8 cellular contexts compared by ENCODE assay signal in genomic region chr19:56314584-56315075, GRCh38. TPM values are rescaled to one million over a fixed set of nuclear protein-coding genes. Genes with fewer than 3 reads are reported as not detected.
A peak's percentile ranks its signal among the peaks of the same experiment; 100 is the strongest.
DNase-seq lines count a peak whose midpoint lies in the region; ATAC-seq, FAIRE-seq and TF ChIP-seq lines count a peak whose summit lies in the region.

ZSCAN5A (minus strand) TSS chr19:56314839; CDS start chr19:56225046, 89,793 bp downstream.

- H3K9me3 ChIP-seq in Caco-2 = no peaks in the 10 kb centered on the region
- H3K9me3 ChIP-seq in effector memory CD4-positive, alpha-beta T cell (ENCODE audit: control insufficient read depth, low read length) = no peaks in the 10 kb centered on the region

- H3K36me3 Mint-ChIP-seq in Caco-2 (ENCODE audit: insufficient read depth, unreplicated experiment) = peaks cover 31% of the 10 kb centered on the region

- peaks cover 12% of the 10 kb centered on the region for H3K4me1 Mint-ChIP-seq in Caco-2 (ENCODE audit: low read depth, unreplicated experiment)

- no peaks in the 10 kb centered on the region for H3K27me3 ChIP-seq in Caco-2 (replicated peaks; ENCODE audit: control insufficient read depth, insufficient read depth, low read length)
- no peaks in the 10 kb centered on the region for H3K27me3 ChIP-seq in effector memory CD4-positive, alpha-beta T cell (replicated peaks; ENCODE audit: control insufficient read depth, insufficient read depth, low read length, poor library complexity, severe bottlenecking)

- peak within 1 kb of the TSS; percentile 99 for H3K27ac ChIP-seq in effector memory CD4-positive, alpha-beta T cell (ENCODE audit: insufficient read depth, low read length, poor library complexity, severe bottlenecking)

- peak within 1 kb of the TSS; percentile 66 for H3K4me3 ChIP-seq in Caco-2 (ENCODE audit: low read depth, low read length)
- peak within 1 kb of the TSS; percentile 63 for H3K4me3 ChIP-seq in effector memory CD4-positive, alpha-beta T cell (ENCODE audit: insufficient read depth, low read depth, low read length, poor library complexity, severe bottlenecking)

- peak within 1 kb of the TSS; percentile 98 for H3K27ac Mint-ChIP-seq in Caco-2 (ENCODE audit: unreplicated experiment)

- POLR2A ChIA-PET in Caco-2 (lab: Charles Lee) = interaction anchor here (0.6 kb wide), 5 partner anchors 19 to 194 kb away, joined by 3 to 7 read pairs (median 4); no protein-coding TSS in a partner anchor

- peak; percentile 67 for ATAC-seq in GM21381 (IDR thresholded peaks at IDR 0.05; ENCODE audit: unreplicated experiment)

- H3K4me1 ChIP-seq in Caco-2 = peaks cover 9% of the 10 kb centered on the region; the same call in 1 of the 2 replicates
- H3K4me1 ChIP-seq in effector memory CD4-positive, alpha-beta T cell (ENCODE audit: control insufficient read depth, insufficient read depth, low read length, poor library complexity, severe bottlenecking) = no peaks in the 10 kb centered on the region

- intact Hi-C loops in Caco-2 (cut with micrococcal nuclease; ENCODE audit: unreplicated experiment) = loop anchor here (1.0 to 5.0 kb wide), 4 partner anchors 61 to 237 kb away; partner anchors contain the start of genes ZNF444 and ZNF787

- CTCF ChIA-PET in Caco-2 (lab: Charles Lee) = interaction anchor here (0.6 to 2.3 kb wide), 6 partner anchors 19 to 1923 kb away, joined by 3 to 18 read pairs (median 6); no protein-coding TSS in a partner anchor

- no peak for TF ChIP-seq CTCF in Caco-2 (IDR thresholded peaks at IDR 0.05; ENCODE audit: insufficient read depth in 1 of 2, low read depth in 1 of 2, low read length in 1 of 2, severe bottlenecking in 1 of 2, unreplicated experiment in 1 of 2)

- DNase-seq in Caco-2 (peak; percentile 95 to 97), HTR-8/SVneo (ENCODE audit: insufficient read length, low spot score) (peak; percentile 94), NOMO-1 treated with DMSO at 0.1 percent for 48 hours (lab: John Stamatoyannopoulos, UW; ENCODE audit: unreplicated experiment) (peak; percentile 97), medulla oblongata (ENCODE audit: extremely low spot score) (peak; percentile 99)
- DNase-seq in activated CD8-positive, alpha-beta memory T cell treated with anti-CD3 and anti-CD28 coated beads for 4 hours (ENCODE audit: low read depth in 2 of 2) = peak; percentile 95 to 98
- peak; percentile 95 to 97 (median 97) for DNase-seq in effector memory CD4-positive, alpha-beta T cell
- DNase-seq in stimulated activated CD4-positive, alpha-beta T cell treated with anti-CD3 and anti-CD28 coated beads, TNF-alpha, amount 100 ng/mL, for 48 hours (ENCODE audit: low read depth in 3 of 3) = peak; percentile 91 to 98 (median 94)

- BruUV-seq in Caco-2 (replicated peaks; lab: Mats Ljungman, UMichigan) = no TSS peak

- FAIRE-seq in HTR-8/SVneo (lab: Jason Lieb, UNC) = peak; percentile 92

- no peaks in the 10 kb centered on the region for H3K9me3 Mint-ChIP-seq in Caco-2 (ENCODE audit: unreplicated experiment)

- no peaks in the 10 kb centered on the region for H3K27me3 Mint-ChIP-seq in Caco-2 (ENCODE audit: insufficient read depth, unreplicated experiment)

- no peaks in the 10 kb centered on the region for H3K36me3 ChIP-seq in Caco-2 (ENCODE audit: control insufficient read depth, insufficient read depth, low read length)
- no peaks in the 10 kb centered on the region for H3K36me3 ChIP-seq in effector memory CD4-positive, alpha-beta T cell (ENCODE audit: control insufficient read depth, insufficient read depth, low read length)

- H3K4me3 Mint-ChIP-seq in Caco-2 (ENCODE audit: unreplicated experiment) = peak within 1 kb of the TSS; percentile 86

RNA-seq across cellular contexts. Expression of gene ZSCAN5A, which starts in this region (rescaled TPM):
- total RNA-seq in Caco-2 (2022) = 10.9 and 11.3 TPM in 2 replicates

Comparison
In these comparisons a context has a peak if more than half of its experiments do, and no peak if none do; other contexts are left out.
1. Peak in every context shown above with its lines: DNase-seq, ATAC-seq, H3K4me3 ChIP-seq and H3K27ac ChIP-seq.